ENCODE assay signal across 1 cellular context in genomic region chr11:125649465-125650166, GRCh38.
TF ChIP-seq lines count a peak whose summit lies in the region.

No MANE protein-coding gene starts in this region.

TF ChIP-seq in WTC11, 78 proteins besides CTCF, POLR2A, EP300 and RAD21 (continued from another document):
- TF ChIP-seq, protein P1, sequence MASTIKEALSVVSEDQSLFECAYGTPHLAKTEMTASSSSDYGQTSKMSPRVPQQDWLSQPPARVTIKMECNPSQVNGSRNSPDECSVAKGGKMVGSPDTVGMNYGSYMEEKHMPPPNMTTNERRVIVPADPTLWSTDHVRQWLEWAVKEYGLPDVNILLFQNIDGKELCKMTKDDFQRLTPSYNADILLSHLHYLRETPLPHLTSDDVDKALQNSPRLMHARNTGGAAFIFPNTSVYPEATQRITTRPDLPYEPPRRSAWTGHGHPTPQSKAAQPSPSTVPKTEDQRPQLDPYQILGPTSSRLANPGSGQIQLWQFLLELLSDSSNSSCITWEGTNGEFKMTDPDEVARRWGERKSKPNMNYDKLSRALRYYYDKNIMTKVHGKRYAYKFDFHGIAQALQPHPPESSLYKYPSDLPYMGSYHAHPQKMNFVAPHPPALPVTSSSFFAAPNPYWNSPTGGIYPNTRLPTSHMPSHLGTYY (CRISPR knock-in tag; IDR thresholded peaks at IDR 0.05), result no peak
- TF ChIP-seq OVOL2 (CRISPR knock-in tag; IDR thresholded peaks at IDR 0.05; ENCODE audit: borderline replicate concordance) (no peak), EMX1 (CRISPR knock-in tag; IDR thresholded peaks at IDR 0.05) (no peak), ELF4 (CRISPR knock-in tag; IDR thresholded peaks at IDR 0.05; ENCODE audit: low read depth) (no peak), ZNF281 (CRISPR knock-in tag; IDR thresholded peaks at IDR 0.05) (no peak)
- TF ChIP-seq, protein P2, sequence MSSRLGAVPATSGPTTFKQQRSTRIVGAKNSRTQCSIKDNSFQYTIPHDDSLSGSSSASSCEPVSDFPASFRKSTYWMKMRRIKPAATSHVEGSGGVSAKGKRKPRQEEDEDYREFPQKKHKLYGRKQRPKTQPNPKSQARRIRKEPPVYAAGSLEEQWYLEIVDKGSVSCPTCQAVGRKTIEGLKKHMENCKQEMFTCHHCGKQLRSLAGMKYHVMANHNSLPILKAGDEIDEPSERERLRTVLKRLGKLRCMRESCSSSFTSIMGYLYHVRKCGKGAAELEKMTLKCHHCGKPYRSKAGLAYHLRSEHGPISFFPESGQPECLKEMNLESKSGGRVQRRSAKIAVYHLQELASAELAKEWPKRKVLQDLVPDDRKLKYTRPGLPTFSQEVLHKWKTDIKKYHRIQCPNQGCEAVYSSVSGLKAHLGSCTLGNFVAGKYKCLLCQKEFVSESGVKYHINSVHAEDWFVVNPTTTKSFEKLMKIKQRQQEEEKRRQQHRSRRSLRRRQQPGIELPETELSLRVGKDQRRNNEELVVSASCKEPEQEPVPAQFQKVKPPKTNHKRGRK (CRISPR knock-in tag; IDR thresholded peaks at IDR 0.05; ENCODE audit: borderline replicate concordance), result no peak
- TF ChIP-seq, protein P3, sequence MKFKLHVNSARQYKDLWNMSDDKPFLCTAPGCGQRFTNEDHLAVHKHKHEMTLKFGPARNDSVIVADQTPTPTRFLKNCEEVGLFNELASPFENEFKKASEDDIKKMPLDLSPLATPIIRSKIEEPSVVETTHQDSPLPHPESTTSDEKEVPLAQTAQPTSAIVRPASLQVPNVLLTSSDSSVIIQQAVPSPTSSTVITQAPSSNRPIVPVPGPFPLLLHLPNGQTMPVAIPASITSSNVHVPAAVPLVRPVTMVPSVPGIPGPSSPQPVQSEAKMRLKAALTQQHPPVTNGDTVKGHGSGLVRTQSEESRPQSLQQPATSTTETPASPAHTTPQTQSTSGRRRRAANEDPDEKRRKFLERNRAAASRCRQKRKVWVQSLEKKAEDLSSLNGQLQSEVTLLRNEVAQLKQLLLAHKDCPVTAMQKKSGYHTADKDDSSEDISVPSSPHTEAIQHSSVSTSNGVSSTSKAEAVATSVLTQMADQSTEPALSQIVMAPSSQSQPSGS (CRISPR knock-in tag; IDR thresholded peaks at IDR 0.05; ENCODE audit: borderline replicate concordance, low read depth), result no peak
- TF ChIP-seq, protein P4, sequence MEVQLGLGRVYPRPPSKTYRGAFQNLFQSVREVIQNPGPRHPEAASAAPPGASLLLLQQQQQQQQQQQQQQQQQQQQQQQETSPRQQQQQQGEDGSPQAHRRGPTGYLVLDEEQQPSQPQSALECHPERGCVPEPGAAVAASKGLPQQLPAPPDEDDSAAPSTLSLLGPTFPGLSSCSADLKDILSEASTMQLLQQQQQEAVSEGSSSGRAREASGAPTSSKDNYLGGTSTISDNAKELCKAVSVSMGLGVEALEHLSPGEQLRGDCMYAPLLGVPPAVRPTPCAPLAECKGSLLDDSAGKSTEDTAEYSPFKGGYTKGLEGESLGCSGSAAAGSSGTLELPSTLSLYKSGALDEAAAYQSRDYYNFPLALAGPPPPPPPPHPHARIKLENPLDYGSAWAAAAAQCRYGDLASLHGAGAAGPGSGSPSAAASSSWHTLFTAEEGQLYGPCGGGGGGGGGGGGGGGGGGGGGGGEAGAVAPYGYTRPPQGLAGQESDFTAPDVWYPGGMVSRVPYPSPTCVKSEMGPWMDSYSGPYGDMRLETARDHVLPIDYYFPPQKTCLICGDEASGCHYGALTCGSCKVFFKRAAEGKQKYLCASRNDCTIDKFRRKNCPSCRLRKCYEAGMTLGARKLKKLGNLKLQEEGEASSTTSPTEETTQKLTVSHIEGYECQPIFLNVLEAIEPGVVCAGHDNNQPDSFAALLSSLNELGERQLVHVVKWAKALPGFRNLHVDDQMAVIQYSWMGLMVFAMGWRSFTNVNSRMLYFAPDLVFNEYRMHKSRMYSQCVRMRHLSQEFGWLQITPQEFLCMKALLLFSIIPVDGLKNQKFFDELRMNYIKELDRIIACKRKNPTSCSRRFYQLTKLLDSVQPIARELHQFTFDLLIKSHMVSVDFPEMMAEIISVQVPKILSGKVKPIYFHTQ (CRISPR knock-in tag; IDR thresholded peaks at IDR 0.05), result no peak
